15 cellular contexts compared by ENCODE assay signal in the genomic region with DNA sequence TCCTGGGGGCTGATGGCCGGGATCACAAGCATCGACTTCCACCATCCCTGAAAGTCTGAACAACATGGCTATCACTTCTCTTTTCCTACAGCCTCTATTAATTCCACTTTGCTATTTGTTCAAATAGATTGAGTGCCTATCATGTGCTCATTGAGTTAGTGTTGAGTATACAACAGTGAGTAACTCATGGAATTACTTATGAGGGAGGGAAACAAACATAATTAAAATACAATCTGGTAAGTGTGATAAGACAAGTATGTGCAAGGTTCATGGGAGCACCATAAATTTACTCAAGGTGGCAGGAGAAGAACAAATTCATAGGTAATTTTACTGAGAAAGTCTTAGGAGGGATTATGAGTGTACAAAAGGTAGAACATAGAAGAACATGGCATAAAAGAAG.
"Had no signal": no experiment of that assay in that cellular context is flagged by ENCODE, and none has a peak within 500 bp of the region (broad histone marks: within the 10 kb centered on the region; RNA-seq: fewer than 3 reads in every experiment).

No MANE protein-coding gene starts in this region.

- DNase-seq: effector CD4-positive, alpha-beta T cell; endodermal cell; erythroblast; foreskin keratinocyte; kidney; left cardiac atrium; mesendoderm; naive thymus-derived CD4-positive, alpha-beta T cell; posterior cingulate gyrus; stimulated activated CD4-positive, alpha-beta T cell treated with anti-CD3 and anti-CD28 coated beads, Interleukin-2, amount 100 ng/mL, for 24 hours; stimulated activated CD4-positive, alpha-beta T cell treated with anti-CD3 and anti-CD28 coated beads, Interleukin-4, amount 100 ng/mL, for 4 hours; stimulated activated naive B cell treated with anti-CD40 and anti-IgM and Interleukin-4, amounts not matched to agents 10 μg/mL and 1 μg/mL and 100 μg/mL, for 72 hours; thyroid gland had no signal

- H3K4me1 ChIP-seq: foreskin keratinocyte, thyroid gland had no signal

- H3K27ac ChIP-seq: foreskin keratinocyte, thyroid gland had no signal

- H3K4me3 ChIP-seq: coronary artery, thyroid gland had no signal

- H3K9me3 ChIP-seq: thyroid gland had no signal

- H3K27me3 ChIP-seq: foreskin keratinocyte, thyroid gland had no signal

- H3K36me3 ChIP-seq: thyroid gland had no signal

- ATAC-seq: naive thymus-derived CD4-positive, alpha-beta T cell; sciatic nerve; stimulated activated naive B cell treated with anti-CD40 and anti-IgM and Interleukin-4, amounts not matched to agents 10 μg/mL and 1 μg/mL and 100 μg/mL, for 72 hours had no signal
